In genomic region chr10:12777840-12778585, GRCh38 we compare ENCODE assay signal across 13 cellular contexts.
DNase-seq lines count a peak whose midpoint lies in the region; TF ChIP-seq lines count a peak whose summit lies in the region.
"Had no signal": no experiment of that assay in that cellular context is flagged by ENCODE, and none has a peak within 500 bp of the region (broad histone marks: within the 10 kb centered on the region; RNA-seq: fewer than 3 reads in every experiment).

No MANE protein-coding gene starts in this region.

- no peak overlapping the region for H3K18ac ChIP-seq in mesendoderm (ENCODE audit: low read length)

- WGBS in thyroid gland, 2 donors: 85 to 86% methylated on average over 8 of the region's 8 CpGs
- no CpG with 5 or more reads among the region's 8 CpGs for whole genome bisulfite sequencing in mesendoderm (ENCODE audit: extremely low coverage, insufficient coverage, low lambda C conversion rate)

- H2BK5ac ChIP-seq in mesendoderm (ENCODE audit: low read length): no peak overlapping the region

- H3K27me3 ChIP-seq in thyroid gland (no peaks in the 10 kb centered on the region), mesendoderm (ENCODE audit: insufficient read depth, low read length, poor library complexity) (no peaks in the 10 kb centered on the region)
- H3K27me3 ChIP-seq: uterus had no signal

- peak overlapping the region; percentile 69 for H3K27ac ChIP-seq in caudate nucleus (ENCODE audit: low read depth, low read length)
- H3K27ac ChIP-seq in thyroid gland: no peak overlapping the region
- H3K27ac ChIP-seq in mesendoderm (ENCODE audit: low read depth, low read length): no peak overlapping the region
- H3K27ac ChIP-seq: uterus had no signal

- H2BK120ac ChIP-seq in mesendoderm (ENCODE audit: low read depth, low read length): no peak overlapping the region

- H3K56ac ChIP-seq in mesendoderm (ENCODE audit: low read length): no peak overlapping the region

- no peak overlapping the region for H3K23ac ChIP-seq in mesendoderm (ENCODE audit: low read length)

- H3K9ac ChIP-seq in mesendoderm (ENCODE audit: low read length): no peak overlapping the region

- no peaks in the 10 kb centered on the region for H3K9me3 ChIP-seq in thyroid gland
- H3K9me3 ChIP-seq: uterus had no signal

- intact Hi-C loops in thyroid gland (cut with DNase I): no loop called here

- H3K4me2 ChIP-seq in mesendoderm (ENCODE audit: low read length): no peak overlapping the region

- H3K4me1 ChIP-seq in thyroid gland (no peaks in the 10 kb centered on the region), mesendoderm (ENCODE audit: control insufficient read depth, low read depth, low read length) (no peaks in the 10 kb centered on the region)
- H3K4me1 ChIP-seq: uterus had no signal

- no peaks in the 10 kb centered on the region for H3K79me1 ChIP-seq in mesendoderm (ENCODE audit: low read length)

- no peaks in the 10 kb centered on the region for H3K79me2 ChIP-seq in mesendoderm (ENCODE audit: control insufficient read depth, insufficient read depth, low read length)

- H3K4ac ChIP-seq in mesendoderm (ENCODE audit: low read depth, low read length): no peak overlapping the region

- peak in 2 of 3 donors; percentile 15 to 16 for DNase-seq in stimulated activated CD4-positive, alpha-beta T cell treated with anti-CD3 and anti-CD28 coated beads, Interleukin-12 subunit alpha, Interleukin-12 subunit beta, amount 100 ng/mL, for 48 hours (ENCODE audit: low read depth in 2 of 3, low spot score in 1 of 3)
- DNase-seq in stimulated activated CD4-positive, alpha-beta T cell treated with anti-CD3 and anti-CD28 coated beads, Interleukin-12 subunit alpha, Interleukin-12 subunit beta, amount 100 ng/mL, for 4 hours: no peak
- DNase-seq in caudate nucleus (lab: John Stamatoyannopoulos, UW): peak in 32 of 61 donors; percentile 5 to 69 (median 23)
- DNase-seq in nucleus accumbens (lab: John Stamatoyannopoulos, UW): peak in 40 of 56 donors; percentile 1 to 71 (median 25)
- peak; percentile 9 to 17 for DNase-seq in thyroid gland
- DNase-seq in SW 1271 (lab: John Stamatoyannopoulos, UW): no peak
- DNase-seq in mesendoderm: no peak
- DNase-seq: activated CD4-positive, alpha-beta T cell treated with anti-CD3 and anti-CD28 coated beads for 1 hour; central memory CD4-positive, alpha-beta T cell; NCI-H1417; NCI-H2227 treated with DMSO at 0.1 percent for 48 hours; SHP77; uterus had no signal

- H4K5ac ChIP-seq in mesendoderm (ENCODE audit: low read length): no peak overlapping the region

- TF ChIP-seq CTCF in thyroid gland (IDR thresholded peaks at IDR 0.05): no peak

- no peak overlapping the region for H2AK5ac ChIP-seq in mesendoderm (ENCODE audit: low read length)

- no peak for TF ChIP-seq POLR2A in thyroid gland (IDR thresholded peaks at IDR 0.05)

- H3K4me3 ChIP-seq in thyroid gland (replicated peaks in 1 of 3): no peak overlapping the region
- H3K4me3 ChIP-seq in mesendoderm (ENCODE audit: low read length): no peak overlapping the region
- H3K4me3 ChIP-seq: uterus had no signal

- H3K36me3 ChIP-seq in thyroid gland (no peaks in the 10 kb centered on the region), mesendoderm (ENCODE audit: control insufficient read depth, insufficient read depth, low read length) (no peaks in the 10 kb centered on the region)
- H3K36me3 ChIP-seq: uterus had no signal

- H2BK15ac ChIP-seq in mesendoderm (replicated peaks; ENCODE audit: low read depth): no peak overlapping the region

- H4K8ac ChIP-seq in mesendoderm (ENCODE audit: low read depth, low read length): no peak overlapping the region

Comparison
In these comparisons a context has a peak if more than half of its experiments do, and no peak if none do; other contexts are left out.
1. DNase-seq: peak in stimulated activated CD4-positive, alpha-beta T cell treated with anti-CD3 and anti-CD28 coated beads, Interleukin-12 subunit alpha, Interleukin-12 subunit beta, amount 100 ng/mL, for 48 hours (2 of 3), caudate nucleus (32 of 61), nucleus accumbens (40 of 56) and thyroid gland (2 of 2); none in stimulated activated CD4-positive, alpha-beta T cell treated with anti-CD3 and anti-CD28 coated beads, Interleukin-12 subunit alpha, Interleukin-12 subunit beta, amount 100 ng/mL, for 4 hours (single experiment), SW 1271 (0 of 2) and mesendoderm (single experiment).